Comparison of ENCODE assay signal across 10 cellular contexts in the genomic region with DNA sequence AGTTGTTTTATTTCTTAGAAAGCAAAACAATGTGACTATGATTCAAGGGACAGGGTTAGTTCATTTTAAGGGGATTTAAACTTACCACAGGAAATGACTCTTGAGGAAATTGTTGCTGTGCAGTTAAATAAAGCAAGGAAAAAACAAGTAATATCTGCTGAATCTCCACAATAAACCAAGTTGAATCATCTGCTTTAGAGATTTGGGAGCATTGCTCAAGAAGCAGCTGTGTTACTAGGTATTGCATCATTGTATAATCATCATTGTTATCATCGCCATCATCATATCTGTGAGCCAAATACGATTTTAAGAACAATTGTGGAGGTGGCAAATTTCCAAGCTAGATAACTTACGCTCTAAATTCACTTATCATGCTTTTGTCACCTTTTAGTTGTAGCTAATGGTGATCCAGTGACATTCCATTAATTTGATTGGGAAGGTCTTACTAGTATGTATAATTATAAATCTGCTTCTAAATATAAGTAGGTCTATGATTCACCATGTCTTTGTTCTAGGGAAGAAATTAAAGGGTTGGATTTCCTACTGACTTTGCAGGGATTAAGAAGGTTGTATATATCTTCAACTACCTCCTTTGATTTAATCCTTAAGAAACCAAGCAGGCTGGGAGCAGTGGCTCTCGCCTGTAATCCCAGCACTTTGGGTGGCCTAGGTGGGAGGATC. TPM values are rescaled to one million over a fixed set of nuclear protein-coding genes. Genes with fewer than 3 reads are reported as not detected.
A peak's percentile ranks its signal among the peaks of the same experiment; 100 is the strongest.
DNase-seq lines count a peak whose midpoint lies in the region; ATAC-seq and TF ChIP-seq lines count a peak whose summit lies in the region.
"Had no signal": no experiment of that assay in that cellular context is flagged by ENCODE, and none has a peak within 500 bp of the region (broad histone marks: within the 10 kb centered on the region; RNA-seq: fewer than 3 reads in every experiment).

No MANE protein-coding gene starts in this region.

- no peak for TF ChIP-seq CTCF in cardiac fibroblast (IDR thresholded peaks at IDR 0.05; ENCODE audit: low read depth, low read length)
- TF ChIP-seq CTCF in GM13977 (IDR thresholded peaks at IDR 0.05; ENCODE audit: extremely low read depth, insufficient read depth, missing control alignments): no peak

- H3K27me3 Mint-ChIP-seq in naive thymus-derived CD4-positive, alpha-beta T cell: peaks cover 9 to 35% (median 26%) of the 10 kb centered on the region in 5 donors

- H3K4me3 Mint-ChIP-seq in naive thymus-derived CD4-positive, alpha-beta T cell: no peak overlapping the region

- H3K4me1 Mint-ChIP-seq in naive thymus-derived CD4-positive, alpha-beta T cell: peaks cover 0 to 2% (median 0%) of the 10 kb centered on the region in 7 donors

- peak; percentile 93 for DNase-seq in EL
- DNase-seq in NCI-H226: peak; percentile 80
- DNase-seq in cardiac fibroblast (ENCODE audit: low read depth in 2 of 2): peak; percentile 74 to 97
- DNase-seq in naive thymus-derived CD4-positive, alpha-beta T cell: no peak
- DNase-seq in GM13977 (ENCODE audit: low spot score): no peak
- DNase-seq in SKM-1 (lab: John Stamatoyannopoulos, UW; ENCODE audit: unreplicated experiment): no peak
- no peak for DNase-seq in H7
- DNase-seq: activated T-cell treated with anti-CD3 and anti-CD28 coated beads, Interleukin-2, amount 50 U/mL, for 48 hours; stimulated activated CD4-positive, alpha-beta T cell treated with anti-CD3 and anti-CD28 coated beads, Interleukin-2, amount 100 ng/mL, for 48 hours had no signal

- peaks cover 0 to 4% of the 10 kb centered on the region in 2 donors for H3K27me3 ChIP-seq in naive thymus-derived CD4-positive, alpha-beta T cell (ENCODE audit: control insufficient read depth in 2 of 2, insufficient read depth in 2 of 2, low read length in 2 of 2)
- no peaks in the 10 kb centered on the region for H3K27me3 ChIP-seq in H7 (ENCODE audit: control insufficient read depth, insufficient read depth, low read length)

- H3K4me3 ChIP-seq in cardiac fibroblast (replicated peaks in 1 of 2; ENCODE audit: low read depth in 2 of 2, low read length in 2 of 2) (no peak overlapping the region), H7 (ENCODE audit: insufficient read depth, low read depth, low read length) (no peak overlapping the region)
- H3K4me3 ChIP-seq in naive thymus-derived CD4-positive, alpha-beta T cell (ENCODE audit: low read length): no peak overlapping the region

- H3K4me1 ChIP-seq in naive thymus-derived CD4-positive, alpha-beta T cell (ENCODE audit: control insufficient read depth in 2 of 2, insufficient read depth in 2 of 2, low read length in 2 of 2): no peaks in the 10 kb centered on the region

- peaks cover 0 to 4% (median 0%) of the 10 kb centered on the region in 5 donors for H3K36me3 Mint-ChIP-seq in naive thymus-derived CD4-positive, alpha-beta T cell

- in situ Hi-C loops in GM13977 (cut with MboI; ENCODE audit: low pct_unique_long_range_greater_than_20kb, low sequenced_read_pairs, unreplicated experiment): no loop called here

- H3K36me3 ChIP-seq in naive thymus-derived CD4-positive, alpha-beta T cell (ENCODE audit: control insufficient read depth in 2 of 3, insufficient read depth in 3 of 3, low read length in 3 of 3): no peaks in the 10 kb centered on the region
- no peaks in the 10 kb centered on the region for H3K36me3 ChIP-seq in H7 (replicated peaks; ENCODE audit: control insufficient read depth, insufficient read depth, low read length)

- intact Hi-C loops in naive thymus-derived CD4-positive, alpha-beta T cell (cut with micrococcal nuclease): no loop called here

- H3K9me3 ChIP-seq in naive thymus-derived CD4-positive, alpha-beta T cell (ENCODE audit: control insufficient read depth in 2 of 3, low read length in 3 of 3): no peaks in the 10 kb centered on the region

- no peak overlapping the region for H3K27ac ChIP-seq in naive thymus-derived CD4-positive, alpha-beta T cell (ENCODE audit: low read depth, low read length)

- peaks cover 0 to 2% (median 0%) of the 10 kb centered on the region in 11 donors for H3K9me3 Mint-ChIP-seq in naive thymus-derived CD4-positive, alpha-beta T cell

- peak; percentile 48 for ATAC-seq in naive thymus-derived CD4-positive, alpha-beta T cell
- no peak for ATAC-seq in GM18511 (IDR thresholded peaks at IDR 0.05; ENCODE audit: unreplicated experiment)

- H3K27ac Mint-ChIP-seq in naive thymus-derived CD4-positive, alpha-beta T cell: no peak overlapping the region

- POLR2A ChIA-PET in naive thymus-derived CD4-positive, alpha-beta T cell (lab: Charles Lee): interaction anchor here (0.7 kb wide), 1 partner anchor 31 kb away, joined by 3 read pairs; no protein-coding TSS in a partner anchor

- CTCF ChIA-PET in naive thymus-derived CD4-positive, alpha-beta T cell (lab: Charles Lee): no interaction called here

RNA-seq across cellular contexts. Expression of a gene that starts 19.9 kb away (rescaled TPM):
- total RNA-seq in naive thymus-derived CD4-positive, alpha-beta T cell: not detected
- polyA plus RNA-seq in naive thymus-derived CD4-positive, alpha-beta T cell: not detected
- total RNA-seq in H7 (2014; rRNA removed; shearing (Covaris generic)): not detected in 2 replicates

RNA-seq across cellular contexts. Expression of a gene that starts 35.7 kb away (rescaled TPM):
- not detected for total RNA-seq in naive thymus-derived CD4-positive, alpha-beta T cell
- polyA plus RNA-seq in naive thymus-derived CD4-positive, alpha-beta T cell: not detected
- total RNA-seq in H7 (2014; rRNA removed; shearing (Covaris generic)): not detected in 2 replicates

RNA-seq across cellular contexts. Expression of a gene that starts 37.5 kb away (rescaled TPM):
- total RNA-seq in naive thymus-derived CD4-positive, alpha-beta T cell: not detected
- polyA plus RNA-seq in naive thymus-derived CD4-positive, alpha-beta T cell: not detected
- total RNA-seq in H7 (2014; rRNA removed; shearing (Covaris generic)): 0.03 TPM in 1 of 2 replicates, not detected in the other

RNA-seq across cellular contexts. Expression of a gene that starts 54.9 kb away (rescaled TPM):
- not detected for total RNA-seq in naive thymus-derived CD4-positive, alpha-beta T cell
- polyA plus RNA-seq in naive thymus-derived CD4-positive, alpha-beta T cell: not detected
- total RNA-seq in H7 (2014; rRNA removed; shearing (Covaris generic)): not detected in 2 replicates

Comparison
In these comparisons a context has a peak if more than half of its experiments do, and no peak if none do; other contexts are left out.
1. DNase-seq: peak in EL (single experiment), NCI-H226 (single experiment) and cardiac fibroblast (2 of 2); none in naive thymus-derived CD4-positive, alpha-beta T cell (0 of 9), GM13977 (single experiment), SKM-1 (single experiment) and H7 (single experiment).